Comparison of ENCODE assay signal across 21 cellular contexts in genomic region chr17:796609-797008, GRCh38.
"Had no signal": no experiment of that assay in that cellular context is flagged by ENCODE, and none has a peak within 500 bp of the region (broad histone marks: within the 10 kb centered on the region; RNA-seq: fewer than 3 reads in every experiment).

No MANE protein-coding gene starts in this region.

- H3K4me3 ChIP-seq: ascending aorta, breast epithelium, left lung, tibial nerve, uterus had no signal

- H3K4me1 ChIP-seq: breast epithelium, uterus had no signal

- H3K9me3 ChIP-seq: ascending aorta, breast epithelium, left lung, tibial nerve, uterus had no signal

- H3K79me2 ChIP-seq: parathyroid adenoma had no signal

- H3K36me3 Mint-ChIP-seq: naive B cell had no signal

- H2AFZ ChIP-seq: parathyroid adenoma had no signal

- H3K36me3 ChIP-seq: breast epithelium, uterus had no signal

- H3K27ac Mint-ChIP-seq: activated naive CD4-positive, alpha-beta T cell treated with anti-CD3 and anti-CD28 coated beads, Interleukin-2, amount 10 ng/mL, durations not matched to agents 7 days and 5 days had no signal

- DNase-seq: activated CD4-positive, CD25-positive, alpha-beta regulatory T cell treated with anti-CD3 and anti-CD28 coated beads, Interleukin-2, amount 50 U/mL, for 72 hours; activated CD8-positive, alpha-beta memory T cell treated with anti-CD3 and anti-CD28 coated beads for 24 hours; activated CD8-positive, alpha-beta memory T cell treated with anti-CD3 and anti-CD28 coated beads, Interleukin-2, amount 50 U/mL, for 48 hours; activated effector memory CD4-positive, alpha-beta T cell treated with Interleukin-2 at 50 U/mL for 16 hours; activated naive CD4-positive, alpha-beta T cell treated with anti-CD3 and anti-CD28 coated beads, Interleukin-2, amount 10 ng/mL, durations not matched to agents 7 days and 5 days; activated T-cell treated with anti-CD3 and anti-CD28 coated beads, Interleukin-2, amount 50 U/mL, for 48 hours; cortex of kidney; effector CD4-positive, alpha-beta T cell; hypothalamus; left lung; mammary epithelial cell; naive B cell; stimulated activated CD4-positive, alpha-beta T cell treated with anti-CD3 and anti-CD28 coated beads, Interleukin-12 subunit alpha, Interleukin-12 subunit beta, amount 100 ng/mL, for 4 hours; stimulated activated CD4-positive, alpha-beta T cell treated with anti-CD3 and anti-CD28 coated beads, Interleukin-1b, Interleukin-23, amount 100 ng/mL, for 48 hours; stimulated activated naive CD4-positive, alpha-beta T cell treated with Interleukin-2 at 50 U/mL for 16 hours; substantia nigra; uterus had no signal

- H3K4me3 Mint-ChIP-seq: activated naive CD4-positive, alpha-beta T cell treated with anti-CD3 and anti-CD28 coated beads, Interleukin-2, amount 10 ng/mL, durations not matched to agents 7 days and 5 days; naive B cell had no signal

- H3K9ac ChIP-seq: parathyroid adenoma had no signal

- ATAC-seq: left lung had no signal

- H3K27ac ChIP-seq: ascending aorta, parathyroid adenoma, uterus had no signal

- H3K27me3 Mint-ChIP-seq: activated naive CD4-positive, alpha-beta T cell treated with anti-CD3 and anti-CD28 coated beads, Interleukin-2, amount 10 ng/mL, durations not matched to agents 7 days and 5 days; naive B cell had no signal

- H3K9me3 Mint-ChIP-seq: activated naive CD4-positive, alpha-beta T cell treated with anti-CD3 and anti-CD28 coated beads, Interleukin-2, amount 10 ng/mL, durations not matched to agents 7 days and 5 days; naive B cell had no signal

- H3K27me3 ChIP-seq: ascending aorta, breast epithelium, left lung, tibial nerve, uterus had no signal
